1 cellular context compared by ENCODE assay signal in genomic region chr19:55352746-55353145, GRCh38.
TF ChIP-seq lines count a peak whose summit lies in the region.

No MANE protein-coding gene starts in this region.

TF ChIP-seq in HCT116, 20 proteins besides CTCF, POLR2A, EP300 and RAD21 (continued from another document):
- TF ChIP-seq ATF3 (IDR thresholded peaks at IDR 0.05), result no peak
TF ChIP-seq in HCT116: peak in this region for 0.
